13 cellular contexts compared by ENCODE assay signal in the genomic region with DNA sequence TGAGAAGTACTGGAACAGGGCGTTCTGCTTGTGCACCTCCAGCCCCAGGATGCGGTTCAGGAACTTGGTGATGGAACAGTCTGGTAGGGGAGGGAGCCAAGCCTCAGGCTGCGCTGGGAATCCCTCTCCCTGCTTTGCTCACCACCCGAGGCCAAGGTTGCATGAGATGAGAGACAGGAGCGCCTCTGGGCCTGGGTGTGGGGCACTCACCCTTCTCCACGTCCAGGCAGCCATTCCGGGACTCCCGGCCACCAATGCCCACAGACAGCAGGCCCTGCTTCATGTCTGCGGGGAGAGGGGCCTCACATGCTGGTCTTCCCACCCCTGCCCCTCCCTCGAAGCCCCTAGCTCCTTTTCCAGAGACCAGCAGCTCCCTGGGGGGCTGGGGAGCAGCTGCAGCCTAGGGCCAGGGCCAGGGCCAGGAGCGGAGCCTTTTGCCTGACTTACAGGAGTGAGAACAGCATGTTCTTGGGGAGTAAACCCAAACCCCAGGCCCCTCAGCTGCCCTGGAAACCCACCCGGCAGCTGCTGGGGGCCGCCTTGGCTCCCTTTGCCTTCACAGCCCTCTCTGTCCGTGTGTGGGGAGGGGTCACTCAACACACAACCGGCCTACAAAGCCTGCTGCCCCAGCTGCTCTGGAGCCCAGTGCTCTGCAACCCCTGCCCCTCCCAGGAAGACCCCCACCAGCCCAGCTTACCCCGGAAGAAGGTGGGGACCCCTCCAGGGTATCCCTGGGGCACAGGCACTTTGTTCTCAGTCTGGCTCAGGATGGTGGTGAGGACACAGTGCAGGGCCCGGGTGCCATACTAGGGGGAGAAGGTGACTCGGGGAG. TPM values are rescaled to one million over a fixed set of nuclear protein-coding genes. Genes with fewer than 3 reads are reported as not detected.
DNase-seq lines count a peak whose midpoint lies in the region; ATAC-seq, FAIRE-seq and TF ChIP-seq lines count a peak whose summit lies in the region.
"Had no signal": no experiment of that assay in that cellular context is flagged by ENCODE, and none has a peak within 500 bp of the region (broad histone marks: within the 10 kb centered on the region; RNA-seq: fewer than 3 reads in every experiment).

No MANE protein-coding gene starts in this region.

- FAIRE-seq in A549 (lab: Jason Lieb, UNC), result no peak
- no peak for FAIRE-seq in GM12878 (lab: Jason Lieb, UNC)

- H3K9me2 ChIP-seq in GM23248 (ENCODE audit: insufficient read depth), result no peaks in the 10 kb centered on the region

- in situ Hi-C loops in GM23248 (cut with MboI), result no loop called here
- in situ Hi-C loops in GM12878 (cut with MboI), result no loop called here

- H3K36me3 ChIP-seq in GM23248 (ENCODE audit: low read depth), result peaks cover 17% of the 10 kb centered on the region; the same call in 1 of the 2 replicates
- H3K36me3 ChIP-seq in GM12878 (ENCODE audit: control insufficient read depth in 2 of 2, insufficient read depth in 2 of 2, low read length in 1 of 2), result peaks cover 0 to 24% of the 10 kb centered on the region in 2 experiments; a peak in 3 of 4 replicates

- SMC1A ChIA-PET in GM12878 (lab: Charles Lee; ENCODE audit: uncharacterized antibody, unreplicated experiment), result no interaction called here

- H3K27ac ChIP-seq in A549, result peak overlapping the region; percentile 56 to 84; a peak in 4 of 6 replicates
- H3K27ac ChIP-seq in GM23248, result no peak overlapping the region
- no peak overlapping the region for H3K27ac ChIP-seq in GM12878 (ENCODE audit: control insufficient read depth, insufficient read depth)

- no peak overlapping the region for H3K4me3 ChIP-seq in A549
- H3K4me3 ChIP-seq in GM23248, result no peak overlapping the region
- no peak overlapping the region for H3K4me3 ChIP-seq in GM12878

- no TSS peak for BruUV-seq in GM12878 (replicated peaks; lab: Mats Ljungman, UMichigan)

- peaks cover 3% of the 10 kb centered on the region; the same call in 1 of the 2 replicates for H3K79me2 ChIP-seq in GM23248 (ENCODE audit: insufficient read depth)
- H3K79me2 ChIP-seq in GM12878 (ENCODE audit: control insufficient read depth, insufficient read depth, low read length), result no peaks in the 10 kb centered on the region; the same call in 1 of the 2 replicates

- WGBS in A549 (ENCODE audit: missing lambda C conversion rate), result 75% methylated on average over 6 of the region's 18 CpGs
- 84 to 86% methylated on average over 17 to 18 of the region's 18 CpGs for WGBS in GM23248 (ENCODE audit: low coverage in 1 of 2, low lambda C conversion rate in 2 of 2, missing lambda C conversion rate in 2 of 2), 2 experiments
- WGBS in GM12878 (ENCODE audit: insufficient coverage, insufficient replicate concordance, low lambda C conversion rate, missing lambda C conversion rate), result 81% methylated on average over 17 of the region's 18 CpGs

- TF ChIP-seq RAD21 in A549 (conservative IDR thresholded peaks at IDR 0.05 in 1 of 2, IDR thresholded peaks at IDR 0.05 in 1 of 2) (no peak), GM12878 (IDR thresholded peaks at IDR 0.05; ENCODE audit: insufficient read depth, low read depth, low read length) (no peak)

- H3K9me3 ChIP-seq in A549 (no peaks in the 10 kb centered on the region), GM23248 (ENCODE audit: low read depth) (no peaks in the 10 kb centered on the region), GM12878 (replicated peaks; ENCODE audit: control insufficient read depth, insufficient read depth, low read length) (no peaks in the 10 kb centered on the region)

- POLR2A ChIA-PET in A549 (lab: Yijun Ruan, JAX), result no interaction called here
- POLR2A ChIA-PET in GM12878 (lab: Charles Lee), result interaction anchor here (0.6 to 0.9 kb wide), 2 partner anchors 44 to 72 kb away, joined by 3 to 4 read pairs; partner anchors contain the start of gene ARHGAP45

- peaks cover 44% of the 10 kb centered on the region for H3K4me1 ChIP-seq in A549
- no peaks in the 10 kb centered on the region for H3K4me1 ChIP-seq in GM23248 (ENCODE audit: insufficient read depth)
- H3K4me1 ChIP-seq in GM12878 (ENCODE audit: control insufficient read depth, insufficient read depth, low read length), result peaks cover 6% of the 10 kb centered on the region; the same call in 1 of the 2 replicates

- ATAC-seq in A549 (peak; percentile 12 to 14; a peak in 3 of 6 replicates), GM12878 (no peak), HG03175 (IDR thresholded peaks at IDR 0.05; ENCODE audit: unreplicated experiment) (no peak)
- ATAC-seq: activated CD8-positive, alpha-beta T cell treated with anti-CD3 and anti-CD28 coated beads for 36 hours; activated naive CD8-positive, alpha-beta T cell treated with anti-CD3 and anti-CD28 coated beads, Interleukin-2, amount 50 U/mL, for 24 hours had no signal

- H4K20me1 ChIP-seq in GM23248 (ENCODE audit: insufficient read depth), result no peaks in the 10 kb centered on the region
- H4K20me1 ChIP-seq in GM12878 (ENCODE audit: control insufficient read depth, insufficient read depth), result no peaks in the 10 kb centered on the region; the same call in 1 of the 2 replicates

- no peak overlapping the region for H2AFZ ChIP-seq in GM23248
- no peak overlapping the region for H2AFZ ChIP-seq in GM12878 (ENCODE audit: control insufficient read depth, low read depth, low read length)

- TF ChIP-seq POLR2A in A549 (IDR thresholded peaks at IDR 0.05; ENCODE audit: low read length), result no peak
- TF ChIP-seq POLR2A in GM12878 (IDR thresholded peaks at IDR 0.05; ENCODE audit: low read depth, low read length), result no peak

- DNase-seq in A549 (ENCODE audit: low read depth in 1 of 2, low spot score in 1 of 2) (peak in 1 of 2 experiments; percentile 62), GM23248 (peak; percentile 59), GM12878 (ENCODE audit: low read depth, low spot score) (no peak), posterior vena cava (ENCODE audit: low spot score) (peak; percentile 82), NCI-H510A treated with DMSO at 0.1 percent for 48 hours (lab: John Stamatoyannopoulos, UW) (no peak), NCI-H524 (lab: John Stamatoyannopoulos, UW) (no peak), NCI-H1694 (lab: John Stamatoyannopoulos, UW) (no peak)
- DNase-seq: activated CD8-positive, alpha-beta T cell treated with anti-CD3 and anti-CD28 coated beads for 36 hours; activated naive CD8-positive, alpha-beta T cell treated with anti-CD3 and anti-CD28 coated beads, Interleukin-2, amount 50 U/mL, for 24 hours; DMS79 treated with DMSO at 0.1 percent for 48 hours; mammary epithelial cell; stimulated activated naive CD4-positive, alpha-beta T cell had no signal

- H3K9ac ChIP-seq in GM23248 (no peak overlapping the region), GM12878 (ENCODE audit: control insufficient read depth, insufficient read depth, low read length) (no peak overlapping the region)

- H3K4me2 ChIP-seq in A549 (no peak overlapping the region; the same call in 2 of the 3 replicates), GM23248 (ENCODE audit: unreplicated experiment) (no peak overlapping the region), GM12878 (ENCODE audit: control insufficient read depth, insufficient read depth) (no peak overlapping the region)

- peaks cover 3% of the 10 kb centered on the region; the same call in 1 of the 2 replicates for H3F3A ChIP-seq in GM23248 (ENCODE audit: insufficient read depth)

- TF ChIP-seq EP300 in A549 (IDR thresholded peaks at IDR 0.05) (no peak), GM12878 (IDR thresholded peaks at IDR 0.05; ENCODE audit: borderline replicate concordance in 1 of 2, control insufficient read depth in 1 of 2, low read depth in 2 of 2, low read length in 2 of 2) (no peak)

- intact Hi-C loops in GM12878 (cut with micrococcal nuclease; ENCODE audit: unreplicated experiment), result loop anchor here (5.0 kb wide), 1 partner anchor 81 kb away; no protein-coding TSS in a partner anchor
- intact Hi-C loops in posterior vena cava (cut with DNase I), result loop anchor here (5.0 kb wide), 1 partner anchor 81 kb away; no protein-coding TSS in a partner anchor

- CTCF ChIA-PET in A549 (lab: Yijun Ruan, JAX) (interaction anchor here (1.6 to 2.8 kb wide), 4 partner anchors 13 to 83 kb away, joined by 5 to 17 read pairs (median 12); partner anchors contain the start of gene SBNO2), GM12878 (lab: Yijun Ruan, JAX) (interaction anchor here (3.1 kb wide), 1 partner anchor 82 kb away, joined by 49 read pairs; no protein-coding TSS in a partner anchor)

- RAD21 ChIA-PET in GM12878 (lab: Charles Lee; ENCODE audit: unreplicated experiment), result interaction anchor here (0.7 kb wide), 1 partner anchor 83 kb away, joined by 3 read pairs; no protein-coding TSS in a partner anchor

- TF ChIP-seq CTCF in A549 (IDR thresholded peaks at IDR 0.05) (no peak), GM12878 (IDR thresholded peaks at IDR 0.05 in 2 of 3, conservative IDR thresholded peaks at IDR 0.05 in 1 of 3; ENCODE audit: control insufficient read depth in 2 of 3, extremely low read depth in 1 of 3, insufficient read depth in 1 of 3, low read depth in 3 of 3, low read length in 3 of 3) (no peak)

- H3K27me3 ChIP-seq in GM23248 (replicated peaks; ENCODE audit: insufficient read depth) (no peaks in the 10 kb centered on the region), GM12878 (replicated peaks in 1 of 2; ENCODE audit: control insufficient read depth in 2 of 2, insufficient read depth in 2 of 2, low read length in 1 of 2) (no peaks in the 10 kb centered on the region)

RNA-seq across cellular contexts. Expression of gene GPX4, which starts 7.2 kb away (rescaled TPM):
- polyA plus RNA-seq in A549 (2011; rRNA removed), result 223 and 248 TPM in 2 replicates
- polyA plus RNA-seq in A549 (2012; cell fraction: cytosol; rRNA removed), result 768 and 819 TPM in 2 replicates
- 378 and 395 TPM in 2 replicates for polyA plus RNA-seq in A549 (2012; cell fraction: nucleus; rRNA removed)
- 370 to 402 TPM (median 394 TPM) in 3 replicates for polyA plus RNA-seq in A549 (2017; fragmentation: RNase III; extraction: RNeasy Plus Mini Kit Qiagen cat#74134 plus additional on column Dnase treatment)
- 180 and 195 TPM in 2 replicates for polyA minus RNA-seq in A549 (2011; rRNA and poly(A)+ RNA removed)
- 298 and 323 TPM in 2 replicates for total RNA-seq in GM23248 (2014; rRNA removed; shearing (Covaris generic))
- polyA plus RNA-seq in GM23248 (2016; fragmentation: Nextera tagmentation; extraction: Ambion mirVana), result 601 and 607 TPM in 2 replicates
- 30.7 and 37.1 TPM in 2 replicates for total RNA-seq in GM12878 (2013; cell fraction: nucleolus; rRNA removed)
- 325 and 388 TPM in 2 replicates for total RNA-seq in GM12878 (2014; rRNA removed)
- 185 and 204 TPM in 2 replicates for total RNA-seq in GM12878 (2014; rRNA removed; fragmentation: Illumina TruSeq; extraction: Trizol)
- 305 and 316 TPM in 2 replicates for total RNA-seq in GM12878 (2021)
- polyA plus RNA-seq in GM12878 (2011; ENCODE audit: low read depth), result 143 TPM
- 171 and 289 TPM in 2 replicates for polyA plus RNA-seq in GM12878 (2011; rRNA removed)
- polyA plus RNA-seq in GM12878 (2011; cell fraction: cytosol; rRNA removed), result 532 and 769 TPM in 2 replicates
- polyA plus RNA-seq in GM12878 (2011; cell fraction: nucleus; rRNA removed), result 455 and 480 TPM in 2 replicates
- 460 and 464 TPM in 2 replicates for polyA plus RNA-seq in GM12878 (2012)
- 144 and 257 TPM in 2 replicates for polyA plus RNA-seq in GM12878 (2014; fragmentation: Illumina TruSeq; extraction: Trizol)
- polyA plus RNA-seq in GM12878 (2014; fragmentation: Nextera tagmentation; extraction: Ambion mirVana), result 10 to 100 TPM; 33.3 to 99.6 TPM
- 749 and 807 TPM in 2 replicates for polyA plus RNA-seq in GM12878 (2014; rRNA removed)
- 100 to 1,000 TPM; 534 to 574 TPM for polyA plus RNA-seq in GM12878 (2016; fragmentation: Nextera tagmentation; extraction: Ambion mirVana)
- 134 and 182 TPM in 2 replicates for polyA minus RNA-seq in GM12878 (2011; rRNA and poly(A)+ RNA removed)
- polyA minus RNA-seq in GM12878 (2011; cell fraction: cytosol; rRNA and poly(A)+ RNA removed), result 111 and 122 TPM in 2 replicates
- polyA minus RNA-seq in GM12878 (2011; cell fraction: nucleus; rRNA and poly(A)+ RNA removed), result 39.3 and 60.3 TPM in 2 replicates
- total RNA-seq in posterior vena cava, result 100 to 1,000 TPM; 176 to 193 TPM

RNA-seq across cellular contexts. Expression of gene POLR2E, which starts 15.8 kb away (rescaled TPM):
- polyA plus RNA-seq in A549 (2011; rRNA removed) (81.0 and 99.6 TPM in 2 replicates), A549 (2017; fragmentation: RNase III; extraction: RNeasy Plus Mini Kit Qiagen cat#74134 plus additional on column Dnase treatment) (170 to 181 TPM (median 172 TPM) in 3 replicates), GM23248 (2016; fragmentation: Nextera tagmentation; extraction: Ambion mirVana) (336 and 347 TPM in 2 replicates), GM12878 (2011; rRNA removed) (92.4 and 192 TPM in 2 replicates), GM12878 (2014; fragmentation: Illumina TruSeq; extraction: Trizol) (10.0 and 142 TPM in 2 replicates), GM12878 (2014; fragmentation: Nextera tagmentation; extraction: Ambion mirVana) (10 to 100 TPM in 1 of 2 experiments, 1 to 10 TPM in 1; 4.0 to 17.0 TPM), GM12878 (2014; rRNA removed) (367 and 444 TPM in 2 replicates), GM12878 (2016; fragmentation: Nextera tagmentation; extraction: Ambion mirVana) (100 to 1,000 TPM; 460 to 487 TPM)
- 346 and 402 TPM in 2 replicates for polyA plus RNA-seq in A549 (2012; cell fraction: cytosol; rRNA removed)
- polyA plus RNA-seq in A549 (2012; cell fraction: nucleus; rRNA removed), result 288 and 337 TPM in 2 replicates
- polyA minus RNA-seq in A549 (2011; rRNA and poly(A)+ RNA removed), result 102 and 159 TPM in 2 replicates
- 172 and 233 TPM in 2 replicates for total RNA-seq in GM23248 (2014; rRNA removed; shearing (Covaris generic))
- total RNA-seq in GM12878 (2013; cell fraction: nucleolus; rRNA removed), result 37.4 and 46.6 TPM in 2 replicates
- total RNA-seq in GM12878 (2014; rRNA removed) (194 and 207 TPM in 2 replicates), GM12878 (2014; rRNA removed; fragmentation: Illumina TruSeq; extraction: Trizol) (78.7 and 85.5 TPM in 2 replicates), GM12878 (2021) (243 and 250 TPM in 2 replicates), posterior vena cava (100 to 1,000 TPM in 1 of 2 donors, 10 to 100 TPM in 1; 89.9 to 105 TPM)
- polyA plus RNA-seq in GM12878 (2011; ENCODE audit: low read depth), result 54.0 TPM
- polyA plus RNA-seq in GM12878 (2011; cell fraction: cytosol; rRNA removed), result 220 and 291 TPM in 2 replicates
- 162 and 168 TPM in 2 replicates for polyA plus RNA-seq in GM12878 (2011; cell fraction: nucleus; rRNA removed)
- polyA plus RNA-seq in GM12878 (2012), result 184 and 198 TPM in 2 replicates
- 76.9 and 101 TPM in 2 replicates for polyA minus RNA-seq in GM12878 (2011; rRNA and poly(A)+ RNA removed)
- polyA minus RNA-seq in GM12878 (2011; cell fraction: cytosol; rRNA and poly(A)+ RNA removed), result 70.2 and 78.0 TPM in 2 replicates
- polyA minus RNA-seq in GM12878 (2011; cell fraction: nucleus; rRNA and poly(A)+ RNA removed), result 29.5 and 49.3 TPM in 2 replicates

RNA-seq across cellular contexts. Expression of gene ARHGAP45, which starts 44.1 kb away (rescaled TPM):
- polyA plus RNA-seq in A549 (2011; rRNA removed) (0.48 and 1.2 TPM in 2 replicates), A549 (2017; fragmentation: RNase III; extraction: RNeasy Plus Mini Kit Qiagen cat#74134 plus additional on column Dnase treatment) (1.5 to 1.9 TPM (median 1.8 TPM) in 3 replicates), GM23248 (2016; fragmentation: Nextera tagmentation; extraction: Ambion mirVana) (3.2 and 3.5 TPM in 2 replicates), GM12878 (2011; rRNA removed) (20.8 and 53.2 TPM in 2 replicates), GM12878 (2014; fragmentation: Illumina TruSeq; extraction: Trizol) (1.4 and 9.8 TPM in 2 replicates), GM12878 (2014; fragmentation: Nextera tagmentation; extraction: Ambion mirVana) (1 to 10 TPM; 1.4 to 7.8 TPM), GM12878 (2014; rRNA removed) (96.0 and 125 TPM in 2 replicates), GM12878 (2016; fragmentation: Nextera tagmentation; extraction: Ambion mirVana) (10 to 100 TPM; 66.6 to 82.6 TPM)
- 2.1 and 2.6 TPM in 2 replicates for polyA plus RNA-seq in A549 (2012; cell fraction: cytosol; rRNA removed)
- polyA plus RNA-seq in A549 (2012; cell fraction: nucleus; rRNA removed), result 7.8 and 8.6 TPM in 2 replicates
- 0.58 and 0.88 TPM in 2 replicates for polyA minus RNA-seq in A549 (2011; rRNA and poly(A)+ RNA removed)
- 1.5 and 6.3 TPM in 2 replicates for total RNA-seq in GM23248 (2014; rRNA removed; shearing (Covaris generic))
- total RNA-seq in GM12878 (2013; cell fraction: nucleolus; rRNA removed), result 190 and 196 TPM in 2 replicates
- total RNA-seq in GM12878 (2014; rRNA removed) (116 and 146 TPM in 2 replicates), GM12878 (2014; rRNA removed; fragmentation: Illumina TruSeq; extraction: Trizol) (21.4 and 26.2 TPM in 2 replicates), GM12878 (2021) (142 and 151 TPM in 2 replicates), posterior vena cava (10 to 100 TPM in 1 of 2 donors, 1 to 10 TPM in 1; 10.0 to 26.8 TPM)
- 33.0 TPM for polyA plus RNA-seq in GM12878 (2011; ENCODE audit: low read depth)
- polyA plus RNA-seq in GM12878 (2011; cell fraction: cytosol; rRNA removed), result 64.0 and 103 TPM in 2 replicates
- 223 and 275 TPM in 2 replicates for polyA plus RNA-seq in GM12878 (2011; cell fraction: nucleus; rRNA removed)
- 85.3 and 105 TPM in 2 replicates for polyA plus RNA-seq in GM12878 (2012)
- polyA minus RNA-seq in GM12878 (2011; rRNA and poly(A)+ RNA removed), result 36.0 and 96.7 TPM in 2 replicates
- 45.4 and 45.7 TPM in 2 replicates for polyA minus RNA-seq in GM12878 (2011; cell fraction: cytosol; rRNA and poly(A)+ RNA removed)
- polyA minus RNA-seq in GM12878 (2011; cell fraction: nucleus; rRNA and poly(A)+ RNA removed), result 32.4 and 52.2 TPM in 2 replicates

Comparison
In these comparisons a context has a peak if more than half of its experiments do, and no peak if none do; other contexts are left out.
1. ATAC-seq: peak in A549 (2 of 2); none in GM12878 (single experiment) and HG03175 (single experiment).
2. DNase-seq: peak in GM23248 (single experiment) and posterior vena cava (single experiment); none in GM12878 (single experiment), NCI-H510A treated with DMSO at 0.1 percent for 48 hours (single experiment), NCI-H524 (0 of 2) and NCI-H1694 (single experiment).
3. H3K27ac ChIP-seq: peak in A549 (2 of 2); none in GM23248 (single experiment) and GM12878 (single experiment).
4. Of the 24 proteins assayed by ChIP-seq in both GM12878 and A549: peak only in GM12878: POLR2AphosphoS2; only in A549: none; in both: none; in neither: 23.